ENCODE assay signal across 2 cellular contexts in genomic region chr17:13941781-13942180, GRCh38.
A peak's percentile ranks its signal among the peaks of the same experiment; 100 is the strongest.
TF ChIP-seq lines count a peak whose summit lies in the region.

No MANE protein-coding gene starts in this region.

TF ChIP-seq in HepG2, 621 proteins besides CTCF, POLR2A, EP300 and RAD21:
- TF ChIP-seq ZNF800 (CRISPR knock-in tag; IDR thresholded peaks at IDR 0.05), result no peak
- TF ChIP-seq, protein P1, sequence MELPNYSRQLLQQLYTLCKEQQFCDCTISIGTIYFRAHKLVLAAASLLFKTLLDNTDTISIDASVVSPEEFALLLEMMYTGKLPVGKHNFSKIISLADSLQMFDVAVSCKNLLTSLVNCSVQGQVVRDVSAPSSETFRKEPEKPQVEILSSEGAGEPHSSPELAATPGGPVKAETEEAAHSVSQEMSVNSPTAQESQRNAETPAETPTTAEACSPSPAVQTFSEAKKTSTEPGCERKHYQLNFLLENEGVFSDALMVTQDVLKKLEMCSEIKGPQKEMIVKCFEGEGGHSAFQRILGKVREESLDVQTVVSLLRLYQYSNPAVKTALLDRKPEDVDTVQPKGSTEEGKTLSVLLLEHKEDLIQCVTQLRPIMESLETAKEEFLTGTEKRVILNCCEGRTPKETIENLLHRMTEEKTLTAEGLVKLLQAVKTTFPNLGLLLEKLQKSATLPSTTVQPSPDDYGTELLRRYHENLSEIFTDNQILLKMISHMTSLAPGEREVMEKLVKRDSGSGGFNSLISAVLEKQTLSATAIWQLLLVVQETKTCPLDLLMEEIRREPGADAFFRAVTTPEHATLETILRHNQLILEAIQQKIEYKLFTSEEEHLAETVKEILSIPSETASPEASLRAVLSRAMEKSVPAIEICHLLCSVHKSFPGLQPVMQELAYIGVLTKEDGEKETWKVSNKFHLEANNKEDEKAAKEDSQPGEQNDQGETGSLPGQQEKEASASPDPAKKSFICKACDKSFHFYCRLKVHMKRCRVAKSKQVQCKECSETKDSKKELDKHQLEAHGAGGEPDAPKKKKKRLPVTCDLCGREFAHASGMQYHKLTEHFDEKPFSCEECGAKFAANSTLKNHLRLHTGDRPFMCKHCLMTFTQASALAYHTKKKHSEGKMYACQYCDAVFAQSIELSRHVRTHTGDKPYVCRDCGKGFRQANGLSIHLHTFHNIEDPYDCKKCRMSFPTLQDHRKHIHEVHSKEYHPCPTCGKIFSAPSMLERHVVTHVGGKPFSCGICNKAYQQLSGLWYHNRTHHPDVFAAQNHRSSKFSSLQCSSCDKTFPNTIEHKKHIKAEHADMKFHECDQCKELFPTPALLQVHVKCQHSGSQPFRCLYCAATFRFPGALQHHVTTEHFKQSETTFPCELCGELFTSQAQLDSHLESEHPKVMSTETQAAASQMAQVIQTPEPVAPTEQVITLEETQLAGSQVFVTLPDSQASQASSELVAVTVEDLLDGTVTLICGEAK (IDR thresholded peaks at IDR 0.05), result no peak
- TF ChIP-seq, protein P1 (CRISPR knock-in tag; IDR thresholded peaks at IDR 0.05), result peak; percentile 84; the same call in 1 of the 2 replicates

TF ChIP-seq in K562, 482 proteins besides CTCF, POLR2A, EP300 and RAD21:
- no peak for TF ChIP-seq SRSF1 (IDR thresholded peaks at IDR 0.05; ENCODE audit: low read depth, low read length)
- TF ChIP-seq, protein P1 (IDR thresholded peaks at IDR 0.05), result peak; percentile 83
- TF ChIP-seq, protein P1 (CRISPR knock-in tag; IDR thresholded peaks at IDR 0.05), result peak; percentile 53
